20 cellular contexts compared by ENCODE assay signal in genomic region chr9:136930014-136930413, GRCh38. TPM values are rescaled to one million over a fixed set of nuclear protein-coding genes. Genes with fewer than 3 reads are reported as not detected.
DNase-seq lines count a peak whose midpoint lies in the region; ATAC-seq, FAIRE-seq and TF ChIP-seq lines count a peak whose summit lies in the region.
"Had no signal": no experiment of that assay in that cellular context is flagged by ENCODE, and none has a peak within 500 bp of the region (broad histone marks: within the 10 kb centered on the region; RNA-seq: fewer than 3 reads in every experiment).

No MANE protein-coding gene starts in this region.

- no peaks in the 10 kb centered on the region for H3K9me3 ChIP-seq in right cardiac atrium (ENCODE audit: control insufficient read depth, low read length)

- peaks cover 0 to 11% (median 0%) of the 10 kb centered on the region in 3 donors for H3K36me3 Mint-ChIP-seq in naive thymus-derived CD8-positive, alpha-beta T cell

- H3K9me3 Mint-ChIP-seq in naive thymus-derived CD8-positive, alpha-beta T cell: no peaks in the 10 kb centered on the region

- peak overlapping the region in 6 of 10 donors; percentile 16 to 62 (median 52) for H3K27ac Mint-ChIP-seq in naive thymus-derived CD8-positive, alpha-beta T cell

- H3K27ac ChIP-seq in right cardiac atrium (ENCODE audit: low read length): no peak overlapping the region
- peak overlapping the region in 37 of 59 donors; percentile 3 to 92 (median 72) for H3K27ac ChIP-seq in dorsolateral prefrontal cortex

- no peak overlapping the region for H3K4me3 Mint-ChIP-seq in naive thymus-derived CD8-positive, alpha-beta T cell

- no peaks in the 10 kb centered on the region for H3K27me3 ChIP-seq in right cardiac atrium (ENCODE audit: control insufficient read depth, insufficient read depth)
- no peaks in the 10 kb centered on the region for H3K27me3 ChIP-seq in dorsolateral prefrontal cortex
- H3K27me3 ChIP-seq: MG63 had no signal

- DNase-seq in Right ventricle myocardium superior (no peak), right cardiac atrium (no peak), dorsolateral prefrontal cortex (no peak), D721Med (ENCODE audit: insufficient read length, low spot score) (no peak), HuH-7.5 (ENCODE audit: low spot score) (no peak), COLO668 (lab: John Stamatoyannopoulos, UW; ENCODE audit: unreplicated experiment) (no peak)
- DNase-seq in naive thymus-derived CD8-positive, alpha-beta T cell: no peak
- DNase-seq: DMS53, IMR-90, Karpas-422, MG63, NCI-H1092, NCI-H146, NCI-H2081 treated with DMSO at 0.1 percent for 48 hours, NCI-H510A treated with DMSO at 0.1 percent for 48 hours, NCI-H82, PC-3 had no signal

- WGBS in right cardiac atrium: 97% methylated on average over 4 of the region's 4 CpGs

- POLR2A ChIA-PET in naive thymus-derived CD8-positive, alpha-beta T cell (lab: Charles Lee): interaction anchor here (0.7 kb wide), 2 partner anchors 7 to 720 kb away, joined by 3 to 4 read pairs; no protein-coding TSS in a partner anchor

- FAIRE-seq in D721Med (lab: Jason Lieb, UNC): no peak
- FAIRE-seq: GM19239, H54 had no signal

- TF ChIP-seq CTCF in dorsolateral prefrontal cortex (IDR thresholded peaks at IDR 0.05 in 54 of 56, conservative IDR thresholded peaks at IDR 0.05 in 2 of 56; ENCODE audit: low read depth in 1 of 56, partially characterized antibody in 56 of 56) (no peak), D721Med (IDR thresholded peaks at IDR 0.05; ENCODE audit: insufficient read depth, missing control alignments) (no peak)

- no peak overlapping the region for H3K4me3 ChIP-seq in right cardiac atrium (ENCODE audit: low read length)
- H3K4me3 ChIP-seq in dorsolateral prefrontal cortex: no peak overlapping the region
- H3K4me3 ChIP-seq: MG63 had no signal

- ATAC-seq in Right ventricle myocardium superior (ENCODE audit: poor library complexity): peak; percentile 61
- no peak for ATAC-seq in right cardiac atrium
- no peak for ATAC-seq in naive thymus-derived CD8-positive, alpha-beta T cell
- ATAC-seq: PC-3 had no signal

- intact Hi-C loops in Right ventricle myocardium superior (cut with DNase I) (no loop called here), right cardiac atrium (cut with DNase I) (no loop called here), dorsolateral prefrontal cortex (cut with DNase I) (no loop called here)

- H3K4me1 ChIP-seq in right cardiac atrium (ENCODE audit: control insufficient read depth, insufficient read depth, low read length): no peaks in the 10 kb centered on the region
- H3K4me1 ChIP-seq: Caco-2 had no signal

- no peaks in the 10 kb centered on the region for H3K27me3 Mint-ChIP-seq in naive thymus-derived CD8-positive, alpha-beta T cell

- peaks cover 0 to 8% (median 5%) of the 10 kb centered on the region in 4 donors for H3K4me1 Mint-ChIP-seq in naive thymus-derived CD8-positive, alpha-beta T cell

RNA-seq across cellular contexts. Expression of gene FBXW5, which starts 14.5 kb away (rescaled TPM):
- total RNA-seq in Right ventricle myocardium superior (142 TPM), right cardiac atrium (100 to 1,000 TPM; 108 to 139 (median 120) TPM), dorsolateral prefrontal cortex (100 to 1,000 TPM in 22 of 120 experiments, 10 to 100 TPM in 98; 66.7 to 121 (median 89.9) TPM)
- polyA plus RNA-seq in right cardiac atrium: 150 TPM
- 10 to 100 TPM; 93.1 TPM for total RNA-seq in naive thymus-derived CD8-positive, alpha-beta T cell
- polyA plus RNA-seq in naive thymus-derived CD8-positive, alpha-beta T cell: 10 to 100 TPM; 62.9 to 92.1 (median 83.7) TPM

RNA-seq across cellular contexts. Expression of gene C8G, which starts 15.0 kb away (rescaled TPM):
- total RNA-seq in Right ventricle myocardium superior: 1.1 TPM
- total RNA-seq in right cardiac atrium: 1 to 10 TPM; 1.0 to 1.8 (median 1.4) TPM
- 1.4 TPM for polyA plus RNA-seq in right cardiac atrium
- 1 to 10 TPM in 95 of 120 experiments, under 1 TPM in 1, not detected in 24; 1.00 to 6.0 (median 2.2) TPM for total RNA-seq in dorsolateral prefrontal cortex
- under 1 TPM in 1 of 2 experiments, not detected in 1; 0.99 TPM for total RNA-seq in naive thymus-derived CD8-positive, alpha-beta T cell
- 1 to 10 TPM in 1 of 3 donors, not detected in 2; 1.6 TPM for polyA plus RNA-seq in naive thymus-derived CD8-positive, alpha-beta T cell
- total RNA-seq: IMR-90 had no signal

RNA-seq across cellular contexts. Expression of gene LCN12, which starts 22.1 kb away (rescaled TPM):
- 2.1 TPM for total RNA-seq in Right ventricle myocardium superior
- 10 to 100 TPM in 3 of 4 donors, 1 to 10 TPM in 1; 9.8 to 21.2 (median 13.1) TPM for total RNA-seq in right cardiac atrium
- 7.0 TPM for polyA plus RNA-seq in right cardiac atrium
- 10 to 100 TPM in 108 of 120 experiments, 1 to 10 TPM in 12; 5.2 to 34.4 (median 16.7) TPM for total RNA-seq in dorsolateral prefrontal cortex
- total RNA-seq in naive thymus-derived CD8-positive, alpha-beta T cell: 1 to 10 TPM; 2.6 to 2.7 TPM
- not detected for polyA plus RNA-seq in naive thymus-derived CD8-positive, alpha-beta T cell
- total RNA-seq: IMR-90 had no signal

RNA-seq across cellular contexts. Expression of gene TRAF2, which starts 43.7 kb away (rescaled TPM):
- total RNA-seq in Right ventricle myocardium superior (9.1 TPM), right cardiac atrium (10 to 100 TPM in 1 of 4 donors, 1 to 10 TPM in 3; 6.1 to 10.2 (median 8.6) TPM), dorsolateral prefrontal cortex (10 to 100 TPM; 11.1 to 47.8 (median 17.7) TPM)
- 6.7 TPM for polyA plus RNA-seq in right cardiac atrium
- 10 to 100 TPM; 28.0 to 34.4 TPM for total RNA-seq in naive thymus-derived CD8-positive, alpha-beta T cell
- polyA plus RNA-seq in naive thymus-derived CD8-positive, alpha-beta T cell: 10 to 100 TPM in 2 of 3 donors, 1 to 10 TPM in 1; 7.9 to 24.4 (median 12.2) TPM

RNA-seq across cellular contexts. Expression of gene PTGDS, which starts 47.3 kb away (rescaled TPM):
- total RNA-seq in Right ventricle myocardium superior (6,152 TPM), right cardiac atrium (1,000 to 10,000 TPM; 3,127 to 5,556 (median 4,402) TPM), dorsolateral prefrontal cortex (1,000 to 10,000 TPM; 1,122 to 4,894 (median 2,197) TPM)
- polyA plus RNA-seq in right cardiac atrium: 6,981 TPM
- total RNA-seq in naive thymus-derived CD8-positive, alpha-beta T cell: under 1 TPM in 1 of 2 experiments, not detected in 1; 0.58 TPM
- polyA plus RNA-seq in naive thymus-derived CD8-positive, alpha-beta T cell: 1 to 10 TPM in 1 of 3 donors, under 1 TPM in 1, not detected in 1; 0.31 to 3.2 TPM
- total RNA-seq: Caco-2, IMR-90, PC-3 had no signal
